Comparison of ENCODE assay signal across 8 cellular contexts in the genomic region with DNA sequence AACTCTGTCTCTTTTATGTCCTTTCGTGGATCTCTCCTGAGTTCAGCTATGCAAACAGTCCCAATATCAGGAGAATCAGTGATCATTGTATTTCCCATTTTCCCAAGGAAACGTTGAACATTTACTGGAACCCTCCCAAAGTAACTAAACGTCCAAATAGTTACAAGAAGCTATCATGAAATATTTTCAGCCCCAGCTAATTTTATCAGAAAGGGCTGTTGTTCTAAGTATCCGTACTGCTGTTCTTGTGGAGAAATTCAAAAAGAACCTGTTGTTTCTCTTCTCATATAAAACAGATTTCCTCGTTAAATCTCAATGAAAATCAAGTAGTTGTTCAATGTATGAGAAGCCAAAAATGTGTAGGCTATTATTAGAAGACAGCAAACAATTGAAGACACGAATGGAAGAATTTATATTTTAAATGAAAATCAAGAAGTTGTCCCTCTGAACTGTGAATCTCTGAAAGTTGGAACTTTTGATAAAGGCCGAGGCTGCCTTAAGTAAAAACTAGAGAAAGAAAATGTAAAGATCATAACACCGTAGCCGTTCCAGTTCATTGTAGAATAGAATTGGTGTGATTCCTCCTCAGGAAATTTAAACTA.
DNase-seq lines count a peak whose midpoint lies in the region; ATAC-seq and TF ChIP-seq lines count a peak whose summit lies in the region.

No MANE protein-coding gene starts in this region.

- peaks cover 0 to 15% (median 2%) of the 10 kb centered on the region in 4 donors for H3K4me1 ChIP-seq in right lobe of liver
- H3K4me1 ChIP-seq in tibial nerve: peaks cover 0 to 16% (median 0%) of the 10 kb centered on the region in 4 donors

- H3K27me3 ChIP-seq in right lobe of liver (no peaks in the 10 kb centered on the region), tibial nerve (peaks cover 0 to 43% of the 10 kb centered on the region in 2 donors)

- no peak for TF ChIP-seq EP300 in tibial nerve (IDR thresholded peaks at IDR 0.05)

- intact Hi-C loops in right lobe of liver (cut with DNase I): no loop called here

- no peaks in the 10 kb centered on the region for H3K27me3 Mint-ChIP-seq in activated T-cell treated with anti-CD3 and anti-CD28 coated beads, Interleukin-2, amount 50 U/mL, for 4 hours (ENCODE audit: low read depth)

- peaks cover 51% of the 10 kb centered on the region for H3K4me1 Mint-ChIP-seq in activated T-cell treated with anti-CD3 and anti-CD28 coated beads, Interleukin-2, amount 50 U/mL, for 4 hours (ENCODE audit: low read depth)

- no peaks in the 10 kb centered on the region for H3K36me3 Mint-ChIP-seq in activated T-cell treated with anti-CD3 and anti-CD28 coated beads, Interleukin-2, amount 50 U/mL, for 4 hours (ENCODE audit: insufficient read depth)

- no peaks in the 10 kb centered on the region for H3K9me3 ChIP-seq in right lobe of liver
- no peaks in the 10 kb centered on the region for H3K9me3 ChIP-seq in tibial nerve

- H3K36me3 ChIP-seq in right lobe of liver: no peaks in the 10 kb centered on the region
- no peaks in the 10 kb centered on the region for H3K36me3 ChIP-seq in tibial nerve

- H3K4me3 ChIP-seq in astrocyte of the cerebellum (ENCODE audit: low read depth, low read length): peak overlapping the region; percentile 79
- H3K4me3 ChIP-seq in right lobe of liver: peak overlapping the region; percentile 6 to 69 (median 61)
- peak overlapping the region; percentile 2 to 77 (median 45) for H3K4me3 ChIP-seq in tibial nerve

- WGBS in right lobe of liver (ENCODE audit: insufficient coverage, low coverage, low lambda C conversion rate, missing lambda C conversion rate): 5% methylated on average over 9 of the region's 9 CpGs
- 4% methylated on average over 9 of the region's 9 CpGs for WGBS in tibial nerve, 2 donors

- ATAC-seq in activated T-cell treated with anti-CD3 and anti-CD28 coated beads, Interleukin-2, amount 50 U/mL, for 4 hours: no peak
- ATAC-seq in right lobe of liver (no peak), GM18909 (IDR thresholded peaks at IDR 0.05; ENCODE audit: poor library complexity, unreplicated experiment) (no peak), HG02623 (IDR thresholded peaks at IDR 0.05; ENCODE audit: unreplicated experiment) (no peak), GM18870 (IDR thresholded peaks at IDR 0.05; ENCODE audit: unreplicated experiment) (no peak)

- DNase-seq in activated T-cell treated with anti-CD3 and anti-CD28 coated beads, Interleukin-2, amount 50 U/mL, for 4 hours: no peak
- DNase-seq in activated T-cell treated with anti-CD3 and anti-CD28 coated beads for 4 hours: no peak
- no peak for DNase-seq in astrocyte of the cerebellum (ENCODE audit: low read depth)
- DNase-seq in right lobe of liver: no peak
- no peak for DNase-seq in tibial nerve (ENCODE audit: low spot score in 2 of 2)

- peak overlapping the region; percentile 93 for H3K4me3 Mint-ChIP-seq in activated T-cell treated with anti-CD3 and anti-CD28 coated beads, Interleukin-2, amount 50 U/mL, for 4 hours

- H3K27ac ChIP-seq in right lobe of liver (peak overlapping the region; percentile 41 to 88 (median 69)), tibial nerve (peak overlapping the region; percentile 50 to 96 (median 90))

- TF ChIP-seq CTCF in astrocyte of the cerebellum (IDR thresholded peaks at IDR 0.05; ENCODE audit: low read depth, low read length, missing control alignments) (no peak), right lobe of liver (IDR thresholded peaks at IDR 0.05) (no peak), tibial nerve (IDR thresholded peaks at IDR 0.05) (no peak)

- peak; percentile 27 for TF ChIP-seq POLR2A in right lobe of liver (IDR thresholded peaks at IDR 0.05)
- no peak for TF ChIP-seq POLR2A in tibial nerve (IDR thresholded peaks at IDR 0.05)

- H3K9me3 Mint-ChIP-seq in activated T-cell treated with anti-CD3 and anti-CD28 coated beads, Interleukin-2, amount 50 U/mL, for 4 hours: peaks cover 2% of the 10 kb centered on the region

- in situ Hi-C loops in astrocyte of the cerebellum (cut with HindIII; ENCODE audit: low sequenced_read_pairs): loop anchor here (5.0 kb wide), 1 partner anchor 103 kb away; no protein-coding TSS in a partner anchor
